1 cellular context compared by ENCODE assay signal in the genomic region with DNA sequence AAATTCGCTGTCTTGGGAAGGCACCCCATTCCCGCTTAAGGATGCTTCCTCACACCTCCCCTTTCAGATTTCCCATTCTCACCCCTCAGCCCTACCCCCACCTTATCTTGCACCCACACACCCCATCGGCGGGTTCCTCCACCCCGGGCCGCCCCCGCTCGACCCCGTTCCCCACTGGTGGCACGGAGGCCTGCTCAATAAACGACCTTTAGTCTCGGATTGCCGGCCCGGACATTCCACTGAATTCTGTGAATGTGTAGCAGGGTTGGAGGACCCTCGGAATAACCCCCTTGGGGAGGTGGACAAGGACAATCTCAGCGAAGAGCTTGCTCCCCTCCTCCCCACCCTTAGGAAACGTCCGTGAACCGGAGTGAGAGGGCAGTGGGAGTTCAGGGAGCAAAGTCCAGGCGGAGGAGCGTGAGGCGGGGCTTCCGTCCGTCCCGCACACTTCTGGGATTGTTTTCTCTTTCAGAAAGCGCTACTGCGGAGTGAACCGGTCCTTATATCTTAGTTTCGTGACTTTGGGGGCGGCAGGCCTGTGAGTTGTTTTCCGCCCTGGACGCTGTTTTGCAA.
TF ChIP-seq lines count a peak whose summit lies in the region.

No MANE protein-coding gene starts in this region.

TF ChIP-seq in HepG2, 621 proteins besides CTCF, POLR2A, EP300 and RAD21 (continued from another document and continues in another):
- TF ChIP-seq, protein P1, sequence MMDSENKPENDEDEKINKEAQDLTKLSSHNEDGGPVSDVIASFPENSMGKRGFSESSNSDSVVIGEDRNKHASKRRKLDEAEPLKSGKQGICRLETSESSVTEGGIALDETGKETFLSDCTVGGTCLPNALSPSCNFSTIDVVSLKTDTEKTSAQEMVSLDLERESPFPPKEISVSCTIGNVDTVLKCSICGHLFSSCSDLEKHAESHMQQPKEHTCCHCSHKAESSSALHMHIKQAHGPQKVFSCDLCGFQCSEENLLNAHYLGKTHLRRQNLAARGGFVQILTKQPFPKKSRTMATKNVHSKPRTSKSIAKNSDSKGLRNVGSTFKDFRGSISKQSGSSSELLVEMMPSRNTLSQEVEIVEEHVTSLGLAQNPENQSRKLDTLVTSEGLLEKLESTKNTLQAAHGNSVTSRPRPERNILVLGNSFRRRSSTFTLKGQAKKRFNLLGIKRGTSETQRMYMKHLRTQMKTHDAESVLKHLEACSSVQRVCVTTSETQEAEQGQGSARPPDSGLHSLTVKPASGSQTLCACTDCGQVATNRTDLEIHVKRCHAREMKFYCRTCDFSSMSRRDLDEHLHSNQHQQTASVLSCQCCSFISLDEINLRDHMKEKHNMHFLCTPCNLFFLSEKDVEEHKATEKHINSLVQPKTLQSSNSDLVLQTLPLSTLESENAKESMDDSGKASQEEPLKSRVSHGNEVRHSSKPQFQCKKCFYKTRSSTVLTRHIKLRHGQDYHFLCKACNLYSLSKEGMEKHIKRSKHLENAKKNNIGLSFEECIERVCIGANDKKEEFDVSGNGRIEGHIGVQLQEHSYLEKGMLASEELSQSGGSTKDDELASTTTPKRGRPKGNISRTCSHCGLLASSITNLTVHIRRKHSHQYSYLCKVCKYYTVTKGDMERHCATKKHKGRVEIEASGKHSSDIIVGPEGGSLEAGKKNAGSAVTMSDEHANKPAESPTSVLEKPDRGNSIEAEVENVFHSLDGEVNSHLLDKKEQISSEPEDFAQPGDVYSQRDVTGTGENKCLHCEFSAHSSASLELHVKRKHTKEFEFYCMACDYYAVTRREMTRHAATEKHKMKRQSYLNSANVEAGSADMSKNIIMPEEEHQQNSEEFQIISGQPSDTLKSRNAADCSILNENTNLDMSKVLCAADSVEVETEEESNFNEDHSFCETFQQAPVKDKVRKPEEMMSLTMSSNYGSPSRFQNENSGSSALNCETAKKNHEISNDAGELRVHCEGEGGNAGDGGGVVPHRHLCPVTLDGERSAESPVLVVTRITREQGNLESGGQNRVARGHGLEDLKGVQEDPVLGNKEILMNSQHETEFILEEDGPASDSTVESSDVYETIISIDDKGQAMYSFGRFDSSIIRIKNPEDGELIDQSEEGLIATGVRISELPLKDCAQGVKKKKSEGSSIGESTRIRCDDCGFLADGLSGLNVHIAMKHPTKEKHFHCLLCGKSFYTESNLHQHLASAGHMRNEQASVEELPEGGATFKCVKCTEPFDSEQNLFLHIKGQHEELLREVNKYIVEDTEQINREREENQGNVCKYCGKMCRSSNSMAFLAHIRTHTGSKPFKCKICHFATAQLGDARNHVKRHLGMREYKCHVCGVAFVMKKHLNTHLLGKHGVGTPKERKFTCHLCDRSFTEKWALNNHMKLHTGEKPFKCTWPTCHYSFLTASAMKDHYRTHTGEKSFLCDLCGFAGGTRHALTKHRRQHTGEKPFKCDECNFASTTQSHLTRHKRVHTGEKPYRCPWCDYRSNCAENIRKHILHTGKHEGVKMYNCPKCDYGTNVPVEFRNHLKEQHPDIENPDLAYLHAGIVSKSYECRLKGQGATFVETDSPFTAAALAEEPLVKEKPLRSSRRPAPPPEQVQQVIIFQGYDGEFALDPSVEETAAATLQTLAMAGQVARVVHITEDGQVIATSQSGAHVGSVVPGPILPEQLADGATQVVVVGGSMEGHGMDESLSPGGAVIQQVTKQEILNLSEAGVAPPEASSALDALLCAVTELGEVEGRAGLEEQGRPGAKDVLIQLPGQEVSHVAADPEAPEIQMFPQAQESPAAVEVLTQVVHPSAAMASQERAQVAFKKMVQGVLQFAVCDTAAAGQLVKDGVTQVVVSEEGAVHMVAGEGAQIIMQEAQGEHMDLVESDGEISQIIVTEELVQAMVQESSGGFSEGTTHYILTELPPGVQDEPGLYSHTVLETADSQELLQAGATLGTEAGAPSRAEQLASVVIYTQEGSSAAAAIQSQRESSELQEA (CRISPR knock-in tag; IDR thresholded peaks at IDR 0.05; ENCODE audit: not compliant biosample characterization): no peak
- TF ChIP-seq ZNF33A (CRISPR knock-in tag; IDR thresholded peaks at IDR 0.05; ENCODE audit: borderline replicate concordance): no peak
- TF ChIP-seq KLF9 (CRISPR knock-in tag; IDR thresholded peaks at IDR 0.05; ENCODE audit: low read depth): peak; percentile 47; the same call in 1 of the 2 replicates
- TF ChIP-seq, protein P2, sequence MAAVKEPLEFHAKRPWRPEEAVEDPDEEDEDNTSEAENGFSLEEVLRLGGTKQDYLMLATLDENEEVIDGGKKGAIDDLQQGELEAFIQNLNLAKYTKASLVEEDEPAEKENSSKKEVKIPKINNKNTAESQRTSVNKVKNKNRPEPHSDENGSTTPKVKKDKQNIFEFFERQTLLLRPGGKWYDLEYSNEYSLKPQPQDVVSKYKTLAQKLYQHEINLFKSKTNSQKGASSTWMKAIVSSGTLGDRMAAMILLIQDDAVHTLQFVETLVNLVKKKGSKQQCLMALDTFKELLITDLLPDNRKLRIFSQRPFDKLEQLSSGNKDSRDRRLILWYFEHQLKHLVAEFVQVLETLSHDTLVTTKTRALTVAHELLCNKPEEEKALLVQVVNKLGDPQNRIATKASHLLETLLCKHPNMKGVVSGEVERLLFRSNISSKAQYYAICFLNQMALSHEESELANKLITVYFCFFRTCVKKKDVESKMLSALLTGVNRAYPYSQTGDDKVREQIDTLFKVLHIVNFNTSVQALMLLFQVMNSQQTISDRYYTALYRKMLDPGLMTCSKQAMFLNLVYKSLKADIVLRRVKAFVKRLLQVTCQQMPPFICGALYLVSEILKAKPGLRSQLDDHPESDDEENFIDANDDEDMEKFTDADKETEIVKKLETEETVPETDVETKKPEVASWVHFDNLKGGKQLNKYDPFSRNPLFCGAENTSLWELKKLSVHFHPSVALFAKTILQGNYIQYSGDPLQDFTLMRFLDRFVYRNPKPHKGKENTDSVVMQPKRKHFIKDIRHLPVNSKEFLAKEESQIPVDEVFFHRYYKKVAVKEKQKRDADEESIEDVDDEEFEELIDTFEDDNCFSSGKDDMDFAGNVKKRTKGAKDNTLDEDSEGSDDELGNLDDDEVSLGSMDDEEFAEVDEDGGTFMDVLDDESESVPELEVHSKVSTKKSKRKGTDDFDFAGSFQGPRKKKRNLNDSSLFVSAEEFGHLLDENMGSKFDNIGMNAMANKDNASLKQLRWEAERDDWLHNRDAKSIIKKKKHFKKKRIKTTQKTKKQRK (IDR thresholded peaks at IDR 0.05; ENCODE audit: low read length): no peak
- peak; percentile 82 for TF ChIP-seq GATA4 (IDR thresholded peaks at IDR 0.05; ENCODE audit: borderline replicate concordance, low read depth)
- TF ChIP-seq, protein P3, sequence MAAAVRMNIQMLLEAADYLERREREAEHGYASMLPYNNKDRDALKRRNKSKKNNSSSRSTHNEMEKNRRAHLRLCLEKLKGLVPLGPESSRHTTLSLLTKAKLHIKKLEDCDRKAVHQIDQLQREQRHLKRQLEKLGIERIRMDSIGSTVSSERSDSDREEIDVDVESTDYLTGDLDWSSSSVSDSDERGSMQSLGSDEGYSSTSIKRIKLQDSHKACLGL (CRISPR knock-in tag; IDR thresholded peaks at IDR 0.05): no peak
- peak; percentile 73; the same call in 1 of the 2 replicates for TF ChIP-seq HOXA3 (CRISPR knock-in tag; IDR thresholded peaks at IDR 0.05)
- TF ChIP-seq, protein P4, sequence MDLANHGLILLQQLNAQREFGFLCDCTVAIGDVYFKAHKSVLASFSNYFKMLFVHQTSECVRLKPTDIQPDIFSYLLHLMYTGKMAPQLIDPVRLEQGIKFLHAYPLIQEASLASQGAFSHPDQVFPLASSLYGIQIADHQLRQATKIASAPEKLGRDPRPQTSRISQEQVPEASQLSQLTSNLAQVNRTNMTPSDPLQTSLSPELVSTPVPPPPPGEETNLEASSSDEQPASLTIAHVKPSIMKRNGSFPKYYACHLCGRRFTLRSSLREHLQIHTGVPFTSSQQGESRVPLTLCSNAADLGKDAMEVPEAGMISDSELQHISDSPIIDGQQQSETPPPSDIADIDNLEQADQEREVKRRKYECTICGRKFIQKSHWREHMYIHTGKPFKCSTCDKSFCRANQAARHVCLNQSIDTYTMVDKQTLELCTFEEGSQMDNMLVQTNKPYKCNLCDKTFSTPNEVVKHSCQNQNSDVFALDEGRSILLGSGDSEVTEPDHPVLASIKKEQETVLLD (CRISPR knock-in tag; IDR thresholded peaks at IDR 0.05; ENCODE audit: low read depth): peak; percentile 86
- peak; percentile 44 for TF ChIP-seq ZNF543 (CRISPR knock-in tag; IDR thresholded peaks at IDR 0.05)
- TF ChIP-seq, protein P5, sequence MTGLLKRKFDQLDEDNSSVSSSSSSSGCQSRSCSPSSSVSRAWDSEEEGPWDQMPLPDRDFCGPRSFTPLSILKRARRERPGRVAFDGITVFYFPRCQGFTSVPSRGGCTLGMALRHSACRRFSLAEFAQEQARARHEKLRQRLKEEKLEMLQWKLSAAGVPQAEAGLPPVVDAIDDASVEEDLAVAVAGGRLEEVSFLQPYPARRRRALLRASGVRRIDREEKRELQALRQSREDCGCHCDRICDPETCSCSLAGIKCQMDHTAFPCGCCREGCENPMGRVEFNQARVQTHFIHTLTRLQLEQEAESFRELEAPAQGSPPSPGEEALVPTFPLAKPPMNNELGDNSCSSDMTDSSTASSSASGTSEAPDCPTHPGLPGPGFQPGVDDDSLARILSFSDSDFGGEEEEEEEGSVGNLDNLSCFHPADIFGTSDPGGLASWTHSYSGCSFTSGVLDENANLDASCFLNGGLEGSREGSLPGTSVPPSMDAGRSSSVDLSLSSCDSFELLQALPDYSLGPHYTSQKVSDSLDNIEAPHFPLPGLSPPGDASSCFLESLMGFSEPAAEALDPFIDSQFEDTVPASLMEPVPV (CRISPR knock-in tag; IDR thresholded peaks at IDR 0.05): 0 out of 2 replicates have a peak, but pooled peaks have one; percentile 9
- TF ChIP-seq, protein P6, sequence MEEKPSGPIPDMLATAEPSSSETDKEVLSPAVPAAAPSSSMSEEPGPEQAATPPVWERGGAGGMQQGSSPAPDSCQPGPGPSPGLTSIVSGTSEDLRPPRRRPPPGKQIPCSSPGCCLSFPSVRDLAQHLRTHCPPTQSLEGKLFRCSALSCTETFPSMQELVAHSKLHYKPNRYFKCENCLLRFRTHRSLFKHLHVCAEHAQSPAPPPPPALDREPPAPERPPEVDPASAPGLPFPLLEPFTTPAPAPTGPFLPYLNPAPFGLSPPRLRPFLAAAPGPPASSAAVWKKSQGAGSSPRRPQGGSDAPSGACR (CRISPR knock-in tag; IDR thresholded peaks at IDR 0.05): no peak
- TF ChIP-seq, protein P7, sequence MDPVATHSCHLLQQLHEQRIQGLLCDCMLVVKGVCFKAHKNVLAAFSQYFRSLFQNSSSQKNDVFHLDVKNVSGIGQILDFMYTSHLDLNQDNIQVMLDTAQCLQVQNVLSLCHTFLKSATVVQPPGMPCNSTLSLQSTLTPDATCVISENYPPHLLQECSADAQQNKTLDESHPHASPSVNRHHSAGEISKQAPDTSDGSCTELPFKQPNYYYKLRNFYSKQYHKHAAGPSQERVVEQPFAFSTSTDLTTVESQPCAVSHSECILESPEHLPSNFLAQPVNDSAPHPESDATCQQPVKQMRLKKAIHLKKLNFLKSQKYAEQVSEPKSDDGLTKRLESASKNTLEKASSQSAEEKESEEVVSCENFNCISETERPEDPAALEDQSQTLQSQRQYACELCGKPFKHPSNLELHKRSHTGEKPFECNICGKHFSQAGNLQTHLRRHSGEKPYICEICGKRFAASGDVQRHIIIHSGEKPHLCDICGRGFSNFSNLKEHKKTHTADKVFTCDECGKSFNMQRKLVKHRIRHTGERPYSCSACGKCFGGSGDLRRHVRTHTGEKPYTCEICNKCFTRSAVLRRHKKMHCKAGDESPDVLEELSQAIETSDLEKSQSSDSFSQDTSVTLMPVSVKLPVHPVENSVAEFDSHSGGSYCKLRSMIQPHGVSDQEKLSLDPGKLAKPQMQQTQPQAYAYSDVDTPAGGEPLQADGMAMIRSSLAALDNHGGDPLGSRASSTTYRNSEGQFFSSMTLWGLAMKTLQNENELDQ (CRISPR knock-in tag; IDR thresholded peaks at IDR 0.05; ENCODE audit: borderline replicate concordance): peak; percentile 65; the same call in 1 of the 2 replicates
- no peak for TF ChIP-seq ZFP41 (CRISPR knock-in tag; IDR thresholded peaks at IDR 0.05; ENCODE audit: borderline replicate concordance)
- TF ChIP-seq GATAD2A (CRISPR knock-in tag; IDR thresholded peaks at IDR 0.05): peak; percentile 88
- peak; percentile 10; the same call in 1 of the 2 replicates for TF ChIP-seq KLF15 (CRISPR knock-in tag; IDR thresholded peaks at IDR 0.05; ENCODE audit: borderline replicate concordance)
- no peak; the same call in 1 of the 2 replicates for TF ChIP-seq ZBTB3 (CRISPR knock-in tag; IDR thresholded peaks at IDR 0.05; ENCODE audit: borderline replicate concordance, low read depth)
- no peak for TF ChIP-seq NONO (IDR thresholded peaks at IDR 0.05)
- peak; percentile 89 for TF ChIP-seq NONO (CRISPR knock-in tag; conservative IDR thresholded peaks at IDR 0.05)
- TF ChIP-seq ZNF782 (CRISPR knock-in tag; IDR thresholded peaks at IDR 0.05; ENCODE audit: borderline replicate concordance): no peak
- TF ChIP-seq NBN (conservative IDR thresholded peaks at IDR 0.05): no peak
- TF ChIP-seq TCF7 (IDR thresholded peaks at IDR 0.05; ENCODE audit: low read depth): 0 out of 2 replicates have a peak, but pooled peaks have one; percentile 11
- 0 out of 2 replicates have a peak, but pooled peaks have one; percentile 1 for TF ChIP-seq TMF1 (CRISPR knock-in tag; IDR thresholded peaks at IDR 0.05; ENCODE audit: low read depth)
- TF ChIP-seq, protein P8, sequence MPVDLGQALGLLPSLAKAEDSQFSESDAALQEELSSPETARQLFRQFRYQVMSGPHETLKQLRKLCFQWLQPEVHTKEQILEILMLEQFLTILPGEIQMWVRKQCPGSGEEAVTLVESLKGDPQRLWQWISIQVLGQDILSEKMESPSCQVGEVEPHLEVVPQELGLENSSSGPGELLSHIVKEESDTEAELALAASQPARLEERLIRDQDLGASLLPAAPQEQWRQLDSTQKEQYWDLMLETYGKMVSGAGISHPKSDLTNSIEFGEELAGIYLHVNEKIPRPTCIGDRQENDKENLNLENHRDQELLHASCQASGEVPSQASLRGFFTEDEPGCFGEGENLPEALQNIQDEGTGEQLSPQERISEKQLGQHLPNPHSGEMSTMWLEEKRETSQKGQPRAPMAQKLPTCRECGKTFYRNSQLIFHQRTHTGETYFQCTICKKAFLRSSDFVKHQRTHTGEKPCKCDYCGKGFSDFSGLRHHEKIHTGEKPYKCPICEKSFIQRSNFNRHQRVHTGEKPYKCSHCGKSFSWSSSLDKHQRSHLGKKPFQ (CRISPR knock-in tag; IDR thresholded peaks at IDR 0.05; ENCODE audit: insufficient replicate concordance): no peak
- TF ChIP-seq, protein P9, sequence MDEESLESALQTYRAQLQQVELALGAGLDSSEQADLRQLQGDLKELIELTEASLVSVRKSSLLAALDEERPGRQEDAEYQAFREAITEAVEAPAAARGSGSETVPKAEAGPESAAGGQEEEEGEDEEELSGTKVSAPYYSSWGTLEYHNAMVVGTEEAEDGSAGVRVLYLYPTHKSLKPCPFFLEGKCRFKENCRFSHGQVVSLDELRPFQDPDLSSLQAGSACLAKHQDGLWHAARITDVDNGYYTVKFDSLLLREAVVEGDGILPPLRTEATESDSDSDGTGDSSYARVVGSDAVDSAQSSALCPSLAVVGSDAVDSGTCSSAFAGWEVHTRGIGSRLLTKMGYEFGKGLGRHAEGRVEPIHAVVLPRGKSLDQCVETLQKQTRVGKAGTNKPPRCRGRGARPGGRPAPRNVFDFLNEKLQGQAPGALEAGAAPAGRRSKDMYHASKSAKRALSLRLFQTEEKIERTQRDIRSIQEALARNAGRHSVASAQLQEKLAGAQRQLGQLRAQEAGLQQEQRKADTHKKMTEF (CRISPR knock-in tag; IDR thresholded peaks at IDR 0.05): peak; percentile 49; the same call in 1 of the 2 replicates
- no peak for TF ChIP-seq ZNF10 (CRISPR knock-in tag; IDR thresholded peaks at IDR 0.05; ENCODE audit: borderline replicate concordance, low read depth)
- peak; percentile 73 for TF ChIP-seq FOXA3 (CRISPR knock-in tag; IDR thresholded peaks at IDR 0.05)
- TF ChIP-seq ZNF430 (CRISPR knock-in tag; IDR thresholded peaks at IDR 0.05): peak; percentile 79
